1 cellular context compared by ENCODE assay signal in genomic region chr17:82503728-82504308, GRCh38.
TF ChIP-seq lines count a peak whose summit lies in the region.

No MANE protein-coding gene starts in this region.

TF ChIP-seq in HepG2, 621 proteins besides CTCF, POLR2A, EP300 and RAD21 (continued from another document and continues in another):
- TF ChIP-seq SKIL (CRISPR knock-in tag; IDR thresholded peaks at IDR 0.05; ENCODE audit: borderline replicate concordance), result no peak
- peak; percentile 55 for TF ChIP-seq KAT8 (CRISPR knock-in tag; IDR thresholded peaks at IDR 0.05)
- TF ChIP-seq, protein P1, sequence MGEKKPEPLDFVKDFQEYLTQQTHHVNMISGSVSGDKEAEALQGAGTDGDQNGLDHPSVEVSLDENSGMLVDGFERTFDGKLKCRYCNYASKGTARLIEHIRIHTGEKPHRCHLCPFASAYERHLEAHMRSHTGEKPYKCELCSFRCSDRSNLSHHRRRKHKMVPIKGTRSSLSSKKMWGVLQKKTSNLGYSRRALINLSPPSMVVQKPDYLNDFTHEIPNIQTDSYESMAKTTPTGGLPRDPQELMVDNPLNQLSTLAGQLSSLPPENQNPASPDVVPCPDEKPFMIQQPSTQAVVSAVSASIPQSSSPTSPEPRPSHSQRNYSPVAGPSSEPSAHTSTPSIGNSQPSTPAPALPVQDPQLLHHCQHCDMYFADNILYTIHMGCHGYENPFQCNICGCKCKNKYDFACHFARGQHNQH (CRISPR knock-in tag; IDR thresholded peaks at IDR 0.05), result 0 out of 2 replicates have a peak, but pooled peaks have one; percentile 74
- TF ChIP-seq, protein P2, sequence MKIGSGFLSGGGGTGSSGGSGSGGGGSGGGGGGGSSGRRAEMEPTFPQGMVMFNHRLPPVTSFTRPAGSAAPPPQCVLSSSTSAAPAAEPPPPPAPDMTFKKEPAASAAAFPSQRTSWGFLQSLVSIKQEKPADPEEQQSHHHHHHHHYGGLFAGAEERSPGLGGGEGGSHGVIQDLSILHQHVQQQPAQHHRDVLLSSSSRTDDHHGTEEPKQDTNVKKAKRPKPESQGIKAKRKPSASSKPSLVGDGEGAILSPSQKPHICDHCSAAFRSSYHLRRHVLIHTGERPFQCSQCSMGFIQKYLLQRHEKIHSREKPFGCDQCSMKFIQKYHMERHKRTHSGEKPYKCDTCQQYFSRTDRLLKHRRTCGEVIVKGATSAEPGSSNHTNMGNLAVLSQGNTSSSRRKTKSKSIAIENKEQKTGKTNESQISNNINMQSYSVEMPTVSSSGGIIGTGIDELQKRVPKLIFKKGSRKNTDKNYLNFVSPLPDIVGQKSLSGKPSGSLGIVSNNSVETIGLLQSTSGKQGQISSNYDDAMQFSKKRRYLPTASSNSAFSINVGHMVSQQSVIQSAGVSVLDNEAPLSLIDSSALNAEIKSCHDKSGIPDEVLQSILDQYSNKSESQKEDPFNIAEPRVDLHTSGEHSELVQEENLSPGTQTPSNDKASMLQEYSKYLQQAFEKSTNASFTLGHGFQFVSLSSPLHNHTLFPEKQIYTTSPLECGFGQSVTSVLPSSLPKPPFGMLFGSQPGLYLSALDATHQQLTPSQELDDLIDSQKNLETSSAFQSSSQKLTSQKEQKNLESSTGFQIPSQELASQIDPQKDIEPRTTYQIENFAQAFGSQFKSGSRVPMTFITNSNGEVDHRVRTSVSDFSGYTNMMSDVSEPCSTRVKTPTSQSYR (CRISPR knock-in tag; IDR thresholded peaks at IDR 0.05; ENCODE audit: borderline replicate concordance), result peak; percentile 76; the same call in 1 of the 2 replicates
- TF ChIP-seq ATRX (CRISPR knock-in tag; IDR thresholded peaks at IDR 0.05; ENCODE audit: borderline replicate concordance), result no peak
- TF ChIP-seq AFF4 (CRISPR knock-in tag; IDR thresholded peaks at IDR 0.05), result no peak
- no peak for TF ChIP-seq ZNF615 (CRISPR knock-in tag; IDR thresholded peaks at IDR 0.05; ENCODE audit: borderline replicate concordance)
- no peak for TF ChIP-seq TBL1XR1 (IDR thresholded peaks at IDR 0.05; ENCODE audit: borderline replicate concordance, low read length, partially characterized antibody)
- TF ChIP-seq ZNF432 (CRISPR knock-in tag; IDR thresholded peaks at IDR 0.05; ENCODE audit: borderline replicate concordance), result no peak
- peak; percentile 67; the same call in 1 of the 2 replicates for TF ChIP-seq ZNF616 (CRISPR knock-in tag; IDR thresholded peaks at IDR 0.05; ENCODE audit: low read depth)
- TF ChIP-seq PLSCR1 (CRISPR knock-in tag; IDR thresholded peaks at IDR 0.05; ENCODE audit: borderline replicate concordance), result 0 out of 2 replicates have a peak, but pooled peaks have one; percentile 37
- TF ChIP-seq SRSF9 (IDR thresholded peaks at IDR 0.05; ENCODE audit: borderline replicate concordance, insufficient read depth, low read depth, low read length, poor library complexity, severe bottlenecking), result no peak
- TF ChIP-seq ZNF768 (CRISPR knock-in tag; IDR thresholded peaks at IDR 0.05), result peak; percentile 82
- peak; percentile 85 for TF ChIP-seq ZNF33B (CRISPR knock-in tag; IDR thresholded peaks at IDR 0.05)
- TF ChIP-seq GLMP (CRISPR knock-in tag; IDR thresholded peaks at IDR 0.05; ENCODE audit: borderline replicate concordance), result no peak; the same call in 1 of the 2 replicates
- no peak for TF ChIP-seq AKAP8 (CRISPR knock-in tag; IDR thresholded peaks at IDR 0.05)
- no peak for TF ChIP-seq MYNN (CRISPR knock-in tag; IDR thresholded peaks at IDR 0.05; ENCODE audit: low read depth)
- TF ChIP-seq STAT5B (CRISPR knock-in tag; IDR thresholded peaks at IDR 0.05), result no peak
- TF ChIP-seq, protein P3, sequence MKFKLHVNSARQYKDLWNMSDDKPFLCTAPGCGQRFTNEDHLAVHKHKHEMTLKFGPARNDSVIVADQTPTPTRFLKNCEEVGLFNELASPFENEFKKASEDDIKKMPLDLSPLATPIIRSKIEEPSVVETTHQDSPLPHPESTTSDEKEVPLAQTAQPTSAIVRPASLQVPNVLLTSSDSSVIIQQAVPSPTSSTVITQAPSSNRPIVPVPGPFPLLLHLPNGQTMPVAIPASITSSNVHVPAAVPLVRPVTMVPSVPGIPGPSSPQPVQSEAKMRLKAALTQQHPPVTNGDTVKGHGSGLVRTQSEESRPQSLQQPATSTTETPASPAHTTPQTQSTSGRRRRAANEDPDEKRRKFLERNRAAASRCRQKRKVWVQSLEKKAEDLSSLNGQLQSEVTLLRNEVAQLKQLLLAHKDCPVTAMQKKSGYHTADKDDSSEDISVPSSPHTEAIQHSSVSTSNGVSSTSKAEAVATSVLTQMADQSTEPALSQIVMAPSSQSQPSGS (CRISPR knock-in tag; IDR thresholded peaks at IDR 0.05), result 0 out of 2 replicates have a peak, but pooled peaks have one; percentile 23
- peak; percentile 97 for TF ChIP-seq ZSCAN9 (CRISPR knock-in tag; IDR thresholded peaks at IDR 0.05; ENCODE audit: borderline replicate concordance)
- peak; percentile 69; the same call in 1 of the 2 replicates for TF ChIP-seq POGK (CRISPR knock-in tag; conservative IDR thresholded peaks at IDR 0.05)
- peak; percentile 87 for TF ChIP-seq KAT7 (CRISPR knock-in tag; IDR thresholded peaks at IDR 0.05; ENCODE audit: borderline replicate concordance)
- no peak for TF ChIP-seq NCOA2 (CRISPR knock-in tag; IDR thresholded peaks at IDR 0.05)
- peak; percentile 46; the same call in 1 of the 2 replicates for TF ChIP-seq GABPB1 (CRISPR knock-in tag; IDR thresholded peaks at IDR 0.05)
- no peak for TF ChIP-seq SCMH1 (CRISPR knock-in tag; IDR thresholded peaks at IDR 0.05; ENCODE audit: borderline replicate concordance)
- no peak for TF ChIP-seq RORA (CRISPR knock-in tag; IDR thresholded peaks at IDR 0.05)
- TF ChIP-seq U2AF2 (IDR thresholded peaks at IDR 0.05; ENCODE audit: low read depth, low read length), result no peak
- TF ChIP-seq ZSCAN22 (CRISPR knock-in tag; IDR thresholded peaks at IDR 0.05), result no peak
- TF ChIP-seq ESRRA (CRISPR knock-in tag; IDR thresholded peaks at IDR 0.05; ENCODE audit: low read depth), result peak; percentile 68; the same call in 1 of the 2 replicates
- TF ChIP-seq, protein P4, sequence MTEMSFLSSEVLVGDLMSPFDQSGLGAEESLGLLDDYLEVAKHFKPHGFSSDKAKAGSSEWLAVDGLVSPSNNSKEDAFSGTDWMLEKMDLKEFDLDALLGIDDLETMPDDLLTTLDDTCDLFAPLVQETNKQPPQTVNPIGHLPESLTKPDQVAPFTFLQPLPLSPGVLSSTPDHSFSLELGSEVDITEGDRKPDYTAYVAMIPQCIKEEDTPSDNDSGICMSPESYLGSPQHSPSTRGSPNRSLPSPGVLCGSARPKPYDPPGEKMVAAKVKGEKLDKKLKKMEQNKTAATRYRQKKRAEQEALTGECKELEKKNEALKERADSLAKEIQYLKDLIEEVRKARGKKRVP (CRISPR knock-in tag; IDR thresholded peaks at IDR 0.05), result peak in 1 of 2 experiments; percentile 39; a peak in 1 of 4 replicates
- TF ChIP-seq CENPT (CRISPR knock-in tag; IDR thresholded peaks at IDR 0.05; ENCODE audit: low read depth), result peak; percentile 89
- no peak for TF ChIP-seq PHF21A (CRISPR knock-in tag; IDR thresholded peaks at IDR 0.05)
- TF ChIP-seq, protein P5, sequence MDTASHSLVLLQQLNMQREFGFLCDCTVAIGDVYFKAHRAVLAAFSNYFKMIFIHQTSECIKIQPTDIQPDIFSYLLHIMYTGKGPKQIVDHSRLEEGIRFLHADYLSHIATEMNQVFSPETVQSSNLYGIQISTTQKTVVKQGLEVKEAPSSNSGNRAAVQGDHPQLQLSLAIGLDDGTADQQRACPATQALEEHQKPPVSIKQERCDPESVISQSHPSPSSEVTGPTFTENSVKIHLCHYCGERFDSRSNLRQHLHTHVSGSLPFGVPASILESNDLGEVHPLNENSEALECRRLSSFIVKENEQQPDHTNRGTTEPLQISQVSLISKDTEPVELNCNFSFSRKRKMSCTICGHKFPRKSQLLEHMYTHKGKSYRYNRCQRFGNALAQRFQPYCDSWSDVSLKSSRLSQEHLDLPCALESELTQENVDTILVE (CRISPR knock-in tag; IDR thresholded peaks at IDR 0.05), result peak; percentile 74; the same call in 1 of the 2 replicates
- TF ChIP-seq ZFP36L2 (CRISPR knock-in tag; IDR thresholded peaks at IDR 0.05), result no peak
- TF ChIP-seq TOE1 (CRISPR knock-in tag; IDR thresholded peaks at IDR 0.05), result no peak
- peak; percentile 65; the same call in 1 of the 2 replicates for TF ChIP-seq ZNF225 (CRISPR knock-in tag; IDR thresholded peaks at IDR 0.05)
- TF ChIP-seq ZNF329 (CRISPR knock-in tag; IDR thresholded peaks at IDR 0.05; ENCODE audit: low read depth), result no peak
